In the genomic region with DNA sequence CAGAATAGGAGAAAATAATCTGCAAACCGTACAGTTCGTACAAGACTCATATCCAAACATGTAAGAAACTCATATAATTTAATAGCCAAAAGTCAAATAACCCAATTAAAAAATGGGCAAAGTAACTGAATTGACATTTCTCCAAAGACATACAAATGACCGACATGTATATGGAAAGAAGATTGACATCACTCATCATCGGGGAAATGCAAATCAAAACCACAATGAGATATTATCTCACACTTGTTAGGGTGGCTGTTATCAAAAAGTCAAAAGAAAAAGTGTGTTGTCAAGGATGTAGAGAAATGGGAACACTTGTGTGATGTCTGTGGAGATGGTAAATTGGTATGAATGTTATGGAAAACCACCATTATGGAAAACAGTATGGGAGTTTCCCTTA, we compare ENCODE assay signal across 37 cellular contexts.
"Had no signal": no experiment of that assay in that cellular context is flagged by ENCODE, and none has a peak within 500 bp of the region (broad histone marks: within the 10 kb centered on the region; RNA-seq: fewer than 3 reads in every experiment).

No MANE protein-coding gene starts in this region.

- FAIRE-seq: bronchial epithelial cell, TTC549 had no signal

- H3K27me3 ChIP-seq: ascending aorta, cardiac muscle cell had no signal

- H3K4me1 Mint-ChIP-seq: activated B cell treated with CpG ODN at 0.5 μM for 24 hours; activated naive CD4-positive, alpha-beta T cell treated with anti-CD3 and anti-CD28 coated beads, Interleukin-2, amount 10 ng/mL, durations not matched to agents 7 days and 5 days; activated naive CD8-positive, alpha-beta T cell treated with anti-CD3 and anti-CD28 coated beads, Interleukin-2, amount 10 ng/mL, durations not matched to agents 7 days and 5 days; activated T-helper 17 cell treated with anti-CD3 and anti-CD28 coated beads, Interleukin-2, amount 50 U/mL, for 72 hours; central memory CD8-positive, alpha-beta T cell had no signal

- ATAC-seq: activated CD8-positive, alpha-beta T cell treated with anti-CD3 and anti-CD28 coated beads for 36 hours; activated naive CD8-positive, alpha-beta T cell treated with anti-CD3 and anti-CD28 coated beads, Interleukin-2, amount 50 U/mL, for 24 hours; activated T-cell treated with anti-CD3 and anti-CD28 coated beads, Interleukin-2, amount 50 U/mL, for 4 hours; activated T-cell treated with anti-CD3 and anti-CD28 coated beads, Interleukin-2, amount 50 U/mL, for 72 hours; activated T-helper 17 cell treated with anti-CD3 and anti-CD28 coated beads, Interleukin-2, amount 50 U/mL, for 72 hours had no signal

- H3K27ac ChIP-seq: ascending aorta, cardiac muscle cell, VCaP had no signal

- H3K36me3 Mint-ChIP-seq: activated CD4-positive, alpha-beta memory T cell treated with anti-CD3 and anti-CD28 coated beads for 36 hours; activated naive CD4-positive, alpha-beta T cell treated with anti-CD3 and anti-CD28 coated beads, Interleukin-2, amount 10 ng/mL, durations not matched to agents 7 days and 5 days; activated naive CD4-positive, alpha-beta T cell treated with anti-CD3 and anti-CD28 coated beads, Interleukin-2, amount 50 U/mL, for 24 hours; activated naive CD8-positive, alpha-beta T cell; activated naive CD8-positive, alpha-beta T cell treated with anti-CD3 and anti-CD28 coated beads, Interleukin-2, amount 10 ng/mL, durations not matched to agents 7 days and 5 days; brain had no signal

- DNase-seq: activated B cell treated with CpG ODN at 0.5 μM for 24 hours; activated CD4-positive, alpha-beta memory T cell treated with anti-CD3 and anti-CD28 coated beads for 36 hours; activated CD4-positive, alpha-beta T cell treated with anti-CD3 and anti-CD28 coated beads for 4 hours; activated CD4-positive, alpha-beta T cell treated with anti-CD3 and anti-CD28 coated beads, Interleukin-2, amount 10 ng/mL, durations not matched to agents 24 days and 14 days; activated CD4-positive, alpha-beta T cell treated with anti-CD3 and anti-CD28 coated beads, Interleukin-2, amount 50 U/mL, for 1 hour; activated CD4-positive, alpha-beta T cell treated with anti-CD3 and anti-CD28 coated beads, Interleukin-2, amount 50 U/mL, for 4 hours; activated CD4-positive, CD25-positive, alpha-beta regulatory T cell treated with anti-CD3 and anti-CD28 coated beads, Interleukin-2, amount 50 U/mL, for 72 hours; activated CD8-positive, alpha-beta memory T cell treated with anti-CD3 and anti-CD28 coated beads, Interleukin-2, amount 50 U/mL, for 4 hours; activated CD8-positive, alpha-beta T cell treated with anti-CD3 and anti-CD28 coated beads for 36 hours; activated effector memory CD4-positive, alpha-beta T cell treated with anti-CD3 and anti-CD28 coated beads, Interleukin-2, amount 50 U/mL, for 16 hours; activated gamma-delta T cell treated with Interleukin-2 at 50 U/mL for 16 hours; activated naive CD4-positive, alpha-beta T cell treated with anti-CD3 and anti-CD28 coated beads, Interleukin-2, amount 10 ng/mL, durations not matched to agents 7 days and 5 days; activated naive CD4-positive, alpha-beta T cell treated with Interleukin-2 at 50 U/mL for 16 hours; activated naive CD8-positive, alpha-beta T cell treated with anti-CD3 and anti-CD28 coated beads, Interleukin-2, amount 10 ng/mL, durations not matched to agents 7 days and 5 days; activated naive CD8-positive, alpha-beta T cell treated with anti-CD3 and anti-CD28 coated beads, Interleukin-2, amount 50 U/mL, for 24 hours; activated T-cell treated with anti-CD3 and anti-CD28 coated beads for 4 hours; activated T-cell treated with anti-CD3 and anti-CD28 coated beads, Interleukin-2, amount 50 U/mL, for 1 hour; activated T-cell treated with anti-CD3 and anti-CD28 coated beads, Interleukin-2, amount 50 U/mL, for 4 hours; activated T-cell treated with anti-CD3 and anti-CD28 coated beads, Interleukin-2, amount 50 U/mL, for 72 hours; amygdala; anterior cingulate cortex; caudate nucleus; cerebellar nuclear complex; T-helper 9 cell had no signal

- H3K4me3 ChIP-seq: ascending aorta, cardiac muscle cell had no signal

- H3K27ac Mint-ChIP-seq: activated B cell treated with CpG ODN at 0.5 μM for 24 hours; activated CD4-positive, alpha-beta memory T cell treated with anti-CD3 and anti-CD28 coated beads for 36 hours; activated CD4-positive, alpha-beta T cell treated with anti-CD3 and anti-CD28 coated beads, Interleukin-2, amount 10 ng/mL, durations not matched to agents 24 days and 14 days; activated CD8-positive, alpha-beta T cell treated with anti-CD3 and anti-CD28 coated beads for 36 hours; activated naive CD4-positive, alpha-beta T cell treated with anti-CD3 and anti-CD28 coated beads, Interleukin-2, amount 10 ng/mL, durations not matched to agents 7 days and 5 days; activated naive CD4-positive, alpha-beta T cell treated with anti-CD3 and anti-CD28 coated beads, Interleukin-2, amount 50 U/mL, for 24 hours; activated naive CD8-positive, alpha-beta T cell; activated naive CD8-positive, alpha-beta T cell treated with anti-CD3 and anti-CD28 coated beads, Interleukin-2, amount 10 ng/mL, durations not matched to agents 7 days and 5 days; activated naive CD8-positive, alpha-beta T cell treated with anti-CD3 and anti-CD28 coated beads, Interleukin-2, amount 50 U/mL, for 24 hours; activated T-cell treated with anti-CD3 and anti-CD28 coated beads, Interleukin-2, amount 50 U/mL, for 72 hours; activated T-helper 1 cell treated with anti-CD3 and anti-CD28 coated beads, Interleukin-12 subunit alpha, Interleukin-12 subunit beta, Interleukin-2, Interleukin-4 antibody, amounts not matched to agents 30 ng/mL and 10 ng/mL and 1 ng/mL, durations not matched to agents 14 hours and 24 hours and 36 hours; activated T-helper 17 cell treated with anti-CD3 and anti-CD28 coated beads, Interleukin-2, amount 50 U/mL, for 72 hours; brain; T-helper 1 cell treated with Interleukin-12 subunit alpha and Interleukin-12 subunit beta and Interleukin-4 antibody, amounts not matched to agents 30 μg/mL and 1 μg/mL, for 36 hours; T-helper 2 cell treated with Interferon-gamma antibody and Interleukin-4, amounts not matched to agents 5 μg/mL and 100 μg/mL, for 36 hours had no signal

- H3K4me1 ChIP-seq: ascending aorta had no signal

- H3K9me3 Mint-ChIP-seq: activated B cell treated with CpG ODN at 0.5 μM for 24 hours; activated CD4-positive, alpha-beta memory T cell treated with anti-CD3 and anti-CD28 coated beads for 36 hours; activated CD4-positive, alpha-beta T cell treated with anti-CD3 and anti-CD28 coated beads, Interleukin-2, amount 10 ng/mL, durations not matched to agents 24 days and 14 days; activated CD8-positive, alpha-beta T cell treated with anti-CD3 and anti-CD28 coated beads for 36 hours; activated naive CD4-positive, alpha-beta T cell treated with anti-CD3 and anti-CD28 coated beads, Interleukin-2, amount 10 ng/mL, durations not matched to agents 7 days and 5 days; activated naive CD8-positive, alpha-beta T cell treated with anti-CD3 and anti-CD28 coated beads, Interleukin-2, amount 50 U/mL, for 24 hours; activated T-cell treated with anti-CD3 and anti-CD28 coated beads, Interleukin-2, amount 50 U/mL, for 4 hours; activated T-helper 1 cell treated with anti-CD3 and anti-CD28 coated beads, Interleukin-12 subunit alpha, Interleukin-12 subunit beta, Interleukin-2, Interleukin-4 antibody, amounts not matched to agents 30 ng/mL and 10 ng/mL and 1 ng/mL, durations not matched to agents 14 hours and 24 hours and 36 hours; activated T-helper 17 cell treated with anti-CD3 and anti-CD28 coated beads, Interleukin-2, amount 50 U/mL, for 72 hours; central memory CD8-positive, alpha-beta T cell; T-helper 1 cell treated with Interleukin-12 subunit alpha and Interleukin-12 subunit beta and Interleukin-4 antibody, amounts not matched to agents 30 μg/mL and 1 μg/mL, for 36 hours; T-helper 2 cell treated with Interferon-gamma antibody and Interleukin-4, amounts not matched to agents 5 μg/mL and 100 μg/mL, for 36 hours had no signal

- H3K9me3 ChIP-seq: ascending aorta had no signal

- H3K4me3 Mint-ChIP-seq: activated B cell treated with CpG ODN at 0.5 μM for 24 hours; activated CD4-positive, alpha-beta memory T cell treated with anti-CD3 and anti-CD28 coated beads for 36 hours; activated CD4-positive, alpha-beta T cell treated with anti-CD3 and anti-CD28 coated beads, Interleukin-2, amount 10 ng/mL, durations not matched to agents 24 days and 14 days; activated CD8-positive, alpha-beta T cell treated with anti-CD3 and anti-CD28 coated beads for 36 hours; activated naive CD4-positive, alpha-beta T cell treated with anti-CD3 and anti-CD28 coated beads, Interleukin-2, amount 10 ng/mL, durations not matched to agents 7 days and 5 days; activated naive CD4-positive, alpha-beta T cell treated with anti-CD3 and anti-CD28 coated beads, Interleukin-2, amount 50 U/mL, for 24 hours; activated naive CD8-positive, alpha-beta T cell; activated naive CD8-positive, alpha-beta T cell treated with anti-CD3 and anti-CD28 coated beads, Interleukin-2, amount 10 ng/mL, durations not matched to agents 7 days and 5 days; activated naive CD8-positive, alpha-beta T cell treated with anti-CD3 and anti-CD28 coated beads, Interleukin-2, amount 50 U/mL, for 24 hours; activated T-cell treated with anti-CD3 and anti-CD28 coated beads, Interleukin-2, amount 50 U/mL, for 4 hours; activated T-cell treated with anti-CD3 and anti-CD28 coated beads, Interleukin-2, amount 50 U/mL, for 72 hours; activated T-helper 1 cell treated with anti-CD3 and anti-CD28 coated beads, Interleukin-12 subunit alpha, Interleukin-12 subunit beta, Interleukin-2, Interleukin-4 antibody, amounts not matched to agents 30 ng/mL and 10 ng/mL and 1 ng/mL, durations not matched to agents 14 hours and 24 hours and 36 hours; activated T-helper 17 cell treated with anti-CD3 and anti-CD28 coated beads, Interleukin-2, amount 50 U/mL, for 72 hours; brain; central memory CD8-positive, alpha-beta T cell; T-helper 1 cell treated with Interleukin-12 subunit alpha and Interleukin-12 subunit beta and Interleukin-4 antibody, amounts not matched to agents 30 μg/mL and 1 μg/mL, for 36 hours; T-helper 2 cell treated with Interferon-gamma antibody and Interleukin-4, amounts not matched to agents 5 μg/mL and 100 μg/mL, for 36 hours had no signal

- H3K36me3 ChIP-seq: ascending aorta, cardiac muscle cell had no signal

- H3K27me3 Mint-ChIP-seq: activated CD4-positive, alpha-beta T cell treated with anti-CD3 and anti-CD28 coated beads, Interleukin-2, amount 10 ng/mL, durations not matched to agents 24 days and 14 days; activated naive CD4-positive, alpha-beta T cell treated with anti-CD3 and anti-CD28 coated beads, Interleukin-2, amount 10 ng/mL, durations not matched to agents 7 days and 5 days; activated naive CD4-positive, alpha-beta T cell treated with anti-CD3 and anti-CD28 coated beads, Interleukin-2, amount 50 U/mL, for 24 hours; activated naive CD8-positive, alpha-beta T cell; activated naive CD8-positive, alpha-beta T cell treated with anti-CD3 and anti-CD28 coated beads, Interleukin-2, amount 10 ng/mL, durations not matched to agents 7 days and 5 days; activated naive CD8-positive, alpha-beta T cell treated with anti-CD3 and anti-CD28 coated beads, Interleukin-2, amount 50 U/mL, for 24 hours; brain had no signal
